30 cellular contexts compared by ENCODE assay signal in the genomic region with DNA sequence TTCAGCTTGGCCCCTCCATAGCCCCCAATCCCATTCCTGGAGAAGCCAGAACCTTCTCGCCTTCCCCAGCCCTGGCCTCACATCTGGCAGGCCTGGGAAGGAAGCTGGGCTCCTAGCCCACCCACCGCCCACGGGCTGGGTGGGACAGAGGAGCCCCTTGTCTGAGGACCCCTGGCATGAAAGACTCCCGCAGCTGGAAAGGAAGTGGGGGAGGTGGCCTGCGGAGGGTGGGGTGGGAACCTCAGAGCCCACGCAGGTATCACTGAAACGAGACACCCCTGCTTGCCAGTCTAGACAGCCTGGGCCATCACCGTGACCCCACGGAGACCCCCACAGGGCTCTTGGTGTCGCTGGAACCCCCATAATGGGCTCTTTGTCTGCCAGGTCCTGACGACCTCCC. TPM values are rescaled to one million over a fixed set of nuclear protein-coding genes. Genes with fewer than 3 reads are reported as not detected.
"Had no signal": no experiment of that assay in that cellular context is flagged by ENCODE, and none has a peak within 500 bp of the region (broad histone marks: within the 10 kb centered on the region; RNA-seq: fewer than 3 reads in every experiment).

No MANE protein-coding gene starts in this region.

- H3K4me3 Mint-ChIP-seq: activated B cell treated with CpG ODN at 0.5 μM for 24 hours; activated CD8-positive, alpha-beta T cell treated with anti-CD3 and anti-CD28 coated beads for 36 hours; activated naive CD8-positive, alpha-beta T cell; activated T-cell treated with anti-CD3 and anti-CD28 coated beads, Interleukin-2, amount 50 U/mL, for 4 hours; activated T-helper 17 cell treated with anti-CD3 and anti-CD28 coated beads, Interleukin-2, amount 50 U/mL, for 72 hours; T-helper 17 cell; T-helper 2 cell treated with Interferon-gamma antibody and Interleukin-4, amounts not matched to agents 5 μg/mL and 100 μg/mL, for 36 hours had no signal

- H3K9me3 ChIP-seq: esophagus squamous epithelium, gastroesophageal sphincter, heart right ventricle had no signal

- DNase-seq: activated B cell treated with CpG ODN at 0.5 μM for 24 hours; activated CD4-positive, alpha-beta T cell treated with anti-CD3 and anti-CD28 coated beads for 48 hours; activated CD4-positive, alpha-beta T cell treated with anti-CD3 and anti-CD28 coated beads, Interleukin-2, amount 50 U/mL, for 1 hour; activated CD4-positive, alpha-beta T cell treated with anti-CD3 and anti-CD28 coated beads, Interleukin-2, amount 50 U/mL, for 48 hours; activated CD8-positive, alpha-beta memory T cell treated with anti-CD3 and anti-CD28 coated beads for 24 hours; activated effector memory CD4-positive, alpha-beta T cell treated with Interleukin-2 at 50 U/mL for 16 hours; activated gamma-delta T cell treated with Interleukin-2 at 50 U/mL for 16 hours; activated naive CD4-positive, alpha-beta T cell treated with anti-CD3 and anti-CD28 coated beads, Interleukin-2, amount 50 U/mL, for 16 hours; activated naive CD4-positive, alpha-beta T cell treated with Interleukin-2 at 50 U/mL for 16 hours; activated T-cell treated with anti-CD3 and anti-CD28 coated beads, Interleukin-2, amount 50 U/mL, for 4 hours; amniotic stem cell; anterior cingulate cortex; cortex of kidney; effector CD8-positive, alpha-beta T cell; esophagus squamous epithelium; foreskin melanocyte; heart right ventricle; T-helper 17 cell; T1000; WERI-Rb-1 had no signal

- H3K4me3 ChIP-seq: esophagus squamous epithelium, gastroesophageal sphincter, heart right ventricle had no signal

- H3K36me3 ChIP-seq: esophagus squamous epithelium, gastroesophageal sphincter, heart right ventricle, WERI-Rb-1 had no signal

- H3K9me3 Mint-ChIP-seq: activated B cell treated with CpG ODN at 0.5 μM for 24 hours; activated CD8-positive, alpha-beta T cell treated with anti-CD3 and anti-CD28 coated beads for 36 hours; activated T-cell treated with anti-CD3 and anti-CD28 coated beads, Interleukin-2, amount 50 U/mL, for 4 hours; activated T-helper 17 cell treated with anti-CD3 and anti-CD28 coated beads, Interleukin-2, amount 50 U/mL, for 72 hours; T-helper 2 cell treated with Interferon-gamma antibody and Interleukin-4, amounts not matched to agents 5 μg/mL and 100 μg/mL, for 36 hours had no signal

- ATAC-seq: activated CD4-positive, CD25-positive, alpha-beta regulatory T cell treated with anti-CD3 and anti-CD28 coated beads, Interleukin-2, amount 50 U/mL, for 24 hours; activated CD8-positive, alpha-beta T cell treated with anti-CD3 and anti-CD28 coated beads for 36 hours; activated T-cell treated with anti-CD3 and anti-CD28 coated beads, Interleukin-2, amount 50 U/mL, for 4 hours; activated T-helper 17 cell treated with anti-CD3 and anti-CD28 coated beads, Interleukin-2, amount 50 U/mL, for 72 hours; gastroesophageal sphincter; heart right ventricle; T-helper 17 cell had no signal

- H3K27ac ChIP-seq: epithelial cell of prostate, esophagus squamous epithelium, gastroesophageal sphincter, WERI-Rb-1 had no signal

- H3K27ac Mint-ChIP-seq: activated B cell treated with CpG ODN at 0.5 μM for 24 hours; activated CD8-positive, alpha-beta T cell treated with anti-CD3 and anti-CD28 coated beads for 36 hours; activated naive CD8-positive, alpha-beta T cell; activated T-helper 17 cell treated with anti-CD3 and anti-CD28 coated beads, Interleukin-2, amount 50 U/mL, for 72 hours; T-helper 17 cell; T-helper 2 cell treated with Interferon-gamma antibody and Interleukin-4, amounts not matched to agents 5 μg/mL and 100 μg/mL, for 36 hours had no signal

RNA-seq across cellular contexts. Expression of a gene that starts 7.6 kb away (rescaled TPM):
- total RNA-seq: activated B cell treated with CpG ODN at 0.5 μM for 24 hours, dermis microvascular lymphatic vessel endothelial cell, esophagus squamous epithelium, fibroblast of lung, fibroblast of villous mesenchyme had no signal
